ENCODE assay signal across 26 cellular contexts in genomic region chr7:35025391-35025870, GRCh38. TPM values are rescaled to one million over a fixed set of nuclear protein-coding genes. Genes with fewer than 3 reads are reported as not detected.
A peak's percentile ranks its signal among the peaks of the same experiment; 100 is the strongest.
DNase-seq lines count a peak whose midpoint lies in the region; ATAC-seq and TF ChIP-seq lines count a peak whose summit lies in the region.
"Had no signal": no experiment of that assay in that cellular context is flagged by ENCODE, and none has a peak within 500 bp of the region (broad histone marks: within the 10 kb centered on the region; RNA-seq: fewer than 3 reads in every experiment).

No MANE protein-coding gene starts in this region.

- intact Hi-C loops in A673 (cut with micrococcal nuclease; ENCODE audit: unreplicated experiment) = no loop called here
- intact Hi-C loops in left cardiac atrium (cut with DNase I) = no loop called here

- CTCF ChIA-PET in A673 (lab: Charles Lee) = no interaction called here

- in situ Hi-C loops in G401 (cut with HindIII; ENCODE audit: low sequenced_read_pairs) = no loop called here

- H3K4me1 ChIP-seq in HUES6 (ENCODE audit: control insufficient read depth, insufficient read depth, low read length) (peaks cover 23% of the 10 kb centered on the region), A673 (ENCODE audit: insufficient read depth, low read length, poor library complexity, severe bottlenecking) (no peaks in the 10 kb centered on the region)
- H3K4me1 ChIP-seq: uterus had no signal

- POLR2A ChIA-PET in A673 (lab: Charles Lee; ENCODE audit: low non-redundant PET) = no interaction called here

- peak overlapping the region; percentile 42; the same call in 1 of the 2 replicates for H3K27ac ChIP-seq in C4-2B
- H3K27ac ChIP-seq in HUES6 (ENCODE audit: low read depth, low read length) = peak overlapping the region; percentile 59; the same call in 1 of the 2 replicates
- no peak overlapping the region for H3K27ac ChIP-seq in A673 (ENCODE audit: low read depth, low read length, poor library complexity, severe bottlenecking)
- H3K27ac ChIP-seq: uterus had no signal

- H3K9ac ChIP-seq in HUES6 (ENCODE audit: low read length) = no peak overlapping the region

- BruUV-seq in A673 (replicated peaks; lab: Mats Ljungman, UMichigan) = no TSS peak

- H3K36me3 ChIP-seq in HUES6 (ENCODE audit: control insufficient read depth, insufficient read depth, low read length) (no peaks in the 10 kb centered on the region), A673 (ENCODE audit: insufficient read depth, low read length, poor library complexity, severe bottlenecking) (no peaks in the 10 kb centered on the region)
- H3K36me3 ChIP-seq: MG63, uterus had no signal

- ATAC-seq in HG02588 (IDR thresholded peaks at IDR 0.05; ENCODE audit: unreplicated experiment) = no peak
- no peak for ATAC-seq in left cardiac atrium
- ATAC-seq: activated CD8-positive, alpha-beta T cell treated with anti-CD3 and anti-CD28 coated beads, Interleukin-2, amount 10 ng/mL, durations not matched to agents 7 days and 5 days; activated naive CD8-positive, alpha-beta T cell treated with anti-CD3 and anti-CD28 coated beads, Interleukin-2, amount 50 U/mL, for 24 hours; left ventricle myocardium superior; naive thymus-derived CD4-positive, alpha-beta T cell; stimulated activated memory B cell treated with anti-CD40 and anti-IgM and Interleukin-4, amounts not matched to agents 10 μg/mL and 1 μg/mL and 100 μg/mL, for 72 hours had no signal

- no peak for TF ChIP-seq CTCF in C4-2B (conservative IDR thresholded peaks at IDR 0.05)
- no peak for TF ChIP-seq CTCF in epithelial cell of esophagus (IDR thresholded peaks at IDR 0.05; ENCODE audit: insufficient read depth, low read depth, low read length, missing control alignments)
- no peak for TF ChIP-seq CTCF in A673 (conservative IDR thresholded peaks at IDR 0.05; ENCODE audit: low read depth, low read length)

- H3K9me3 ChIP-seq in HUES6 (ENCODE audit: control insufficient read depth, insufficient read depth, low read depth, low read length) (no peaks in the 10 kb centered on the region), A673 (ENCODE audit: low read depth, low read length, poor library complexity, severe bottlenecking) (no peaks in the 10 kb centered on the region)
- H3K9me3 ChIP-seq: MG63, uterus had no signal

- peak; percentile 91 for DNase-seq in NCI-H82 treated with DMSO at 0.1 percent for 48 hours (lab: John Stamatoyannopoulos, UW; ENCODE audit: unreplicated experiment)
- peak; percentile 32 for DNase-seq in epithelial cell of esophagus (ENCODE audit: low read depth)
- no peak for DNase-seq in A673 (ENCODE audit: low spot score)
- DNase-seq in left cardiac atrium = no peak
- no peak for DNase-seq in G401 (ENCODE audit: low spot score)
- DNase-seq: activated CD4-positive, alpha-beta T cell treated with anti-CD3 and anti-CD28 coated beads for 1 hour; activated CD8-positive, alpha-beta T cell treated with anti-CD3 and anti-CD28 coated beads, Interleukin-2, amount 10 ng/mL, durations not matched to agents 7 days and 5 days; activated effector memory CD4-positive, alpha-beta T cell treated with anti-CD3 and anti-CD28 coated beads, Interleukin-2, amount 50 U/mL, for 16 hours; activated naive CD8-positive, alpha-beta T cell treated with anti-CD3 and anti-CD28 coated beads, Interleukin-2, amount 50 U/mL, for 24 hours; activated T-cell treated with anti-CD3 and anti-CD28 coated beads for 4 hours; Calu3; effector CD8-positive, alpha-beta T cell; HCEC 1CT; immature natural killer cell; left ventricle myocardium superior; MG63; naive thymus-derived CD4-positive, alpha-beta T cell; NCI-H1417 treated with DMSO at 0.1 percent for 48 hours; NCI-H2107; stimulated activated CD4-positive, alpha-beta T cell treated with anti-CD3 and anti-CD28 coated beads, Interleukin-2, amount 100 ng/mL, for 48 hours; SW 1271; uterus had no signal

- H3K27me3 ChIP-seq in HUES6 (ENCODE audit: control insufficient read depth, insufficient read depth, low read length) (no peaks in the 10 kb centered on the region), A673 (replicated peaks; ENCODE audit: insufficient read depth, low read depth, low read length, poor library complexity) (no peaks in the 10 kb centered on the region)
- H3K27me3 ChIP-seq: MG63, uterus had no signal

- H3K4me3 ChIP-seq in HUES6 (ENCODE audit: low read depth, low read length) (no peak overlapping the region), epithelial cell of esophagus (ENCODE audit: low read length) (no peak overlapping the region), A673 (ENCODE audit: low read depth, low read length, poor library complexity, severe bottlenecking) (no peak overlapping the region)
- H3K4me3 ChIP-seq: MG63, uterus had no signal

RNA-seq across cellular contexts. Expression of gene DPY19L1, which starts 11.9 kb away (rescaled TPM):
- 42.7 and 46.8 TPM in 2 replicates for total RNA-seq in A673 (2021)
- 10 to 100 TPM; 24.8 to 25.9 TPM for total RNA-seq in left cardiac atrium
- 17.3 and 18.5 TPM in 2 replicates for total RNA-seq in G401 (2014; rRNA removed; shearing (Covaris generic))

Comparison
In these comparisons a context has a peak if more than half of its experiments do, and no peak if none do; other contexts are left out.
1. DNase-seq: peak in NCI-H82 treated with DMSO at 0.1 percent for 48 hours (single experiment) and epithelial cell of esophagus (single experiment); none in A673 (single experiment), left cardiac atrium (single experiment) and G401 (single experiment).